ENCODE assay signal across 8 cellular contexts in genomic region chr6:112086744-112087135, GRCh38. TPM values are rescaled to one million over a fixed set of nuclear protein-coding genes. Genes with fewer than 3 reads are reported as not detected.
A peak's percentile ranks its signal among the peaks of the same experiment; 100 is the strongest.
DNase-seq lines count a peak whose midpoint lies in the region; ATAC-seq and TF ChIP-seq lines count a peak whose summit lies in the region.

No MANE protein-coding gene starts in this region.

- peak overlapping the region; percentile 79 for H3K4me3 ChIP-seq in colonic mucosa
- H3K4me3 ChIP-seq in liver (ENCODE audit: low read depth in 1 of 3, low read length in 3 of 3), result peak overlapping the region; percentile 69 to 88 (median 85)
- H3K4me3 ChIP-seq in transverse colon, result peak overlapping the region; percentile 56 to 91 (median 74)

- in situ Hi-C loops in transverse colon (cut with MboI; ENCODE audit: low pct_ligation_motif_present in 1 of 4, low pct_unique_long_range_greater_than_20kb in 1 of 4, low sequenced_read_pairs in 3 of 4), result no loop called here

- peak; percentile 56 to 66 for TF ChIP-seq RAD21 in liver (IDR thresholded peaks at IDR 0.05)

- H3K27ac ChIP-seq in colonic mucosa (peak overlapping the region; percentile 66), liver (ENCODE audit: low read depth in 1 of 2, low read length in 2 of 2) (peak overlapping the region; percentile 62 to 80), transverse colon (peak overlapping the region; percentile 86 to 90 (median 88))

- H3K9me3 ChIP-seq in colonic mucosa (no peaks in the 10 kb centered on the region), liver (ENCODE audit: control insufficient read depth in 4 of 4, low read length in 3 of 4) (no peaks in the 10 kb centered on the region), transverse colon (no peaks in the 10 kb centered on the region)

- TF ChIP-seq CTCF in colonic mucosa (IDR thresholded peaks at IDR 0.05) (no peak), liver (IDR thresholded peaks at IDR 0.05; ENCODE audit: low read depth, low read length, missing input control) (no peak), transverse colon (IDR thresholded peaks at IDR 0.05) (peak in 1 of 5 experiments; percentile 18)

- intact Hi-C loops in colonic mucosa (cut with DNase I), result loop anchor here (5.0 kb wide), 1 partner anchor 76 kb away; no protein-coding TSS in a partner anchor
- intact Hi-C loops in transverse colon (cut with DNase I; ENCODE audit: low total_unique reads), result no loop called here

- ATAC-seq in GM19395 (IDR thresholded peaks at IDR 0.05; ENCODE audit: unreplicated experiment) (peak; percentile 41), HG03439 (IDR thresholded peaks at IDR 0.05; ENCODE audit: unreplicated experiment) (peak; percentile 27)

- peak; percentile 54 for DNase-seq in D341Med (ENCODE audit: low spot score)
- DNase-seq in NOMO-1 treated with dmso at 0.1 percent for 144 hours (lab: John Stamatoyannopoulos, UW; ENCODE audit: unreplicated experiment), result peak; percentile 46
- DNase-seq in colonic mucosa, result no peak
- no peak for DNase-seq in transverse colon
- no peak for DNase-seq in effector CD4-positive, alpha-beta T cell

- H3K4me1 ChIP-seq in colonic mucosa (no peaks in the 10 kb centered on the region), liver (ENCODE audit: control insufficient read depth in 4 of 4, insufficient read depth in 4 of 4, low read length in 3 of 4) (peaks cover 0 to 23% (median 23%) of the 10 kb centered on the region in 4 donors), transverse colon (peaks cover 4 to 16% (median 9%) of the 10 kb centered on the region in 4 donors)

- peak overlapping the region; percentile 81 to 91 for H3K9ac ChIP-seq in colonic mucosa (ENCODE audit: low read depth in 2 of 2, low read length in 2 of 2)
- peak overlapping the region; percentile 70 to 74 for H3K9ac ChIP-seq in liver (ENCODE audit: low read depth in 1 of 2, low read length in 2 of 2)

- under 1% methylated on average over 8 of the region's 8 CpGs for WGBS in liver
- WGBS in transverse colon (ENCODE audit: low coverage in 1 of 2), 2 donors, result 0% methylated on average over 7 to 8 of the region's 8 CpGs

- TF ChIP-seq POLR2A in transverse colon (IDR thresholded peaks at IDR 0.05), result no peak

- no peaks in the 10 kb centered on the region for H3K36me3 ChIP-seq in colonic mucosa
- H3K36me3 ChIP-seq in liver (ENCODE audit: control insufficient read depth in 4 of 4, insufficient read depth in 3 of 4, low read depth in 1 of 4, low read length in 3 of 4), result peaks cover 0 to 11% (median 4%) of the 10 kb centered on the region in 4 donors
- peaks cover 0 to 12% (median 0%) of the 10 kb centered on the region in 4 donors for H3K36me3 ChIP-seq in transverse colon

- H3K27me3 ChIP-seq in colonic mucosa (no peaks in the 10 kb centered on the region), liver (ENCODE audit: control insufficient read depth in 4 of 4, insufficient read depth in 4 of 4, low read length in 3 of 4) (no peaks in the 10 kb centered on the region), transverse colon (no peaks in the 10 kb centered on the region)

- TF ChIP-seq EP300 in transverse colon (IDR thresholded peaks at IDR 0.05; ENCODE audit: low read depth), result no peak

TF ChIP-seq in liver, 16 proteins besides CTCF, POLR2A, EP300 and RAD21:
- no peak for TF ChIP-seq NR2F2 (IDR thresholded peaks at IDR 0.05)
- no peak for TF ChIP-seq REST (IDR thresholded peaks at IDR 0.05)
- peak; percentile 29 to 65 for TF ChIP-seq HNF4A (conservative IDR thresholded peaks at IDR 0.05)
- peak in 1 of 2 donors; percentile 12 for TF ChIP-seq RXRA (IDR thresholded peaks at IDR 0.05)
TF ChIP-seq in liver: peak in this region for 2.

RNA-seq across cellular contexts. Expression of gene TUBE1, which starts 0.5 kb away (rescaled TPM):
- 10 to 100 TPM in 1 of 2 donors, 1 to 10 TPM in 1; 7.1 to 14.9 TPM for total RNA-seq in colonic mucosa
- 10 to 100 TPM in 1 of 2 donors, 1 to 10 TPM in 1; 9.6 to 45.4 TPM for total RNA-seq in liver
- polyA plus RNA-seq in liver, result 10 to 100 TPM in 1 of 2 donors, 1 to 10 TPM in 1; 8.8 to 41.2 TPM
- total RNA-seq in transverse colon, result 10 to 100 TPM; 15.9 to 48.4 (median 26.5) TPM

RNA-seq across cellular contexts. Expression of gene FAM229B, which starts 0.7 kb away (rescaled TPM):
- total RNA-seq in colonic mucosa, result 1 to 10 TPM; 1.3 to 4.9 TPM
- total RNA-seq in liver, result 1 to 10 TPM; 1.8 to 3.9 TPM
- 10 to 100 TPM; 10.3 to 13.8 TPM for polyA plus RNA-seq in liver
- 10 to 100 TPM in 1 of 4 donors, 1 to 10 TPM in 2, not detected in 1; 2.2 to 81.4 (median 8.7) TPM for total RNA-seq in transverse colon

RNA-seq across cellular contexts. Expression of gene CCN6, which starts 32.8 kb away (rescaled TPM):
- total RNA-seq in colonic mucosa, result not detected
- total RNA-seq in liver, result not detected
- polyA plus RNA-seq in liver, result under 1 TPM in 1 of 2 donors, not detected in 1; 0.54 TPM
- not detected for total RNA-seq in transverse colon

Comparison
In these comparisons a context has a peak if more than half of its experiments do, and no peak if none do; other contexts are left out.
1. DNase-seq: peak in D341Med (single experiment) and NOMO-1 treated with dmso at 0.1 percent for 144 hours (single experiment); none in colonic mucosa (single experiment), transverse colon (single experiment) and effector CD4-positive, alpha-beta T cell (single experiment).
2. Peak in every context shown above with its lines, with median percentiles within 50 percentile points of each other: H3K27ac ChIP-seq and H3K4me3 ChIP-seq.